9 cellular contexts compared by ENCODE assay signal in genomic region chr9:35691325-35691631, GRCh38. TPM values are rescaled to one million over a fixed set of nuclear protein-coding genes. Genes with fewer than 3 reads are reported as not detected.
DNase-seq lines count a peak whose midpoint lies in the region; ATAC-seq, FAIRE-seq and TF ChIP-seq lines count a peak whose summit lies in the region.
"Had no signal": no experiment of that assay in that cellular context is flagged by ENCODE, and none has a peak within 500 bp of the region (broad histone marks: within the 10 kb centered on the region; RNA-seq: fewer than 3 reads in every experiment).

No MANE protein-coding gene starts in this region.

- H3K27ac Mint-ChIP-seq in natural killer cell treated with Interleukin-12 subunit alpha and Interleukin-12 subunit beta and Interleukin-15 and Interleukin-18, amount 100 ng/mL, for 72 hours = peak overlapping the region; percentile 16 to 58

- no peaks in the 10 kb centered on the region for H3K9me3 Mint-ChIP-seq in natural killer cell treated with Interleukin-12 subunit alpha and Interleukin-12 subunit beta and Interleukin-15 and Interleukin-18, amount 100 ng/mL, for 72 hours

- H3K4me3 Mint-ChIP-seq in natural killer cell treated with Interleukin-12 subunit alpha and Interleukin-12 subunit beta and Interleukin-15 and Interleukin-18, amount 100 ng/mL, for 72 hours = peak overlapping the region; percentile 91

- H3K4me2 ChIP-seq in BLaER1 treated with 17β-estradiol and CSF1 and Interleukin-3, amounts not matched to agents 10 nM and 100 nM = peak overlapping the region; percentile 78 to 99 (median 96)

- H3K4me3 ChIP-seq in BLaER1 treated with 17β-estradiol and CSF1 and Interleukin-3, amounts not matched to agents 10 nM and 100 nM = peak overlapping the region; percentile 61 to 81 (median 68); a peak in 19 of 20 replicates
- peak overlapping the region; percentile 45 to 87 (median 71) for H3K4me3 ChIP-seq in dorsolateral prefrontal cortex

- no peaks in the 10 kb centered on the region for H3K27me3 Mint-ChIP-seq in natural killer cell treated with Interleukin-12 subunit alpha and Interleukin-12 subunit beta and Interleukin-15 and Interleukin-18, amount 100 ng/mL, for 72 hours

- H3K4me1 ChIP-seq in BLaER1 treated with 17β-estradiol and CSF1 and Interleukin-3, amounts not matched to agents 10 nM and 100 nM = peaks cover 39 to 51% (median 48%) of the 10 kb centered on the region in 10 experiments

- peaks cover 0 to 7% (median 2%) of the 10 kb centered on the region in 11 experiments; a peak in 7 of 22 replicates for H4K20me1 ChIP-seq in BLaER1 treated with 17β-estradiol and CSF1 and Interleukin-3, amounts not matched to agents 10 nM and 100 nM

- H3K27ac ChIP-seq in BLaER1 treated with 17β-estradiol and CSF1 and Interleukin-3, amounts not matched to agents 10 nM and 100 nM = peak overlapping the region; percentile 64 to 87 (median 80); a peak in 20 of 22 replicates
- peak overlapping the region in 55 of 59 donors; percentile 8 to 92 (median 80) for H3K27ac ChIP-seq in dorsolateral prefrontal cortex

- no peak for TF ChIP-seq CTCF in dorsolateral prefrontal cortex (IDR thresholded peaks at IDR 0.05 in 54 of 56, conservative IDR thresholded peaks at IDR 0.05 in 2 of 56; ENCODE audit: low read depth in 1 of 56, partially characterized antibody in 56 of 56)

- DNase-seq in NOMO-1 treated with DMSO at 0.1 percent for 48 hours (lab: John Stamatoyannopoulos, UW; ENCODE audit: unreplicated experiment) = peak; percentile 38
- peak in 1 of 10 donors; percentile 45 for DNase-seq in dorsolateral prefrontal cortex
- DNase-seq in natural killer cell treated with Interleukin-12 subunit alpha and Interleukin-12 subunit beta and Interleukin-15 and Interleukin-18, amount 100 ng/mL, for 72 hours (ENCODE audit: low spot score) = no peak
- no peak for DNase-seq in DMS 273 (lab: John Stamatoyannopoulos, UW; ENCODE audit: unreplicated experiment)
- DNase-seq in GM19239 (ENCODE audit: insufficient read length, low spot score) = no peak
- no peak for DNase-seq in NCI-H1092 (lab: John Stamatoyannopoulos, UW)

- ATAC-seq in natural killer cell treated with Interleukin-12 subunit alpha and Interleukin-12 subunit beta and Interleukin-15 and Interleukin-18, amount 100 ng/mL, for 72 hours = peak in 1 of 2 donors; percentile 47
- ATAC-seq in HG03520 (IDR thresholded peaks at IDR 0.05; ENCODE audit: unreplicated experiment) = no peak

- H3K36me3 ChIP-seq in BLaER1 treated with 17β-estradiol and CSF1 and Interleukin-3, amounts not matched to agents 10 nM and 100 nM = peaks cover 7 to 15% (median 9%) of the 10 kb centered on the region in 11 experiments

- intact Hi-C loops in dorsolateral prefrontal cortex (cut with DNase I) = no loop called here

- H3K27me3 ChIP-seq in BLaER1 treated with 17β-estradiol and CSF1 and Interleukin-3, amounts not matched to agents 10 nM and 100 nM = no peaks in the 10 kb centered on the region
- no peaks in the 10 kb centered on the region for H3K27me3 ChIP-seq in dorsolateral prefrontal cortex

- no peak for FAIRE-seq in GM19239 (lab: Jason Lieb, UNC)
- FAIRE-seq: endometrium had no signal

- peak overlapping the region; percentile 78 to 86 (median 83); a peak in 21 of 22 replicates for H3K9ac ChIP-seq in BLaER1 treated with 17β-estradiol and CSF1 and Interleukin-3, amounts not matched to agents 10 nM and 100 nM

- H3K4me1 Mint-ChIP-seq in natural killer cell treated with Interleukin-12 subunit alpha and Interleukin-12 subunit beta and Interleukin-15 and Interleukin-18, amount 100 ng/mL, for 72 hours (ENCODE audit: low read depth in 2 of 2) = peaks cover 5 to 16% of the 10 kb centered on the region in 2 donors

- H3K9me3 ChIP-seq in BLaER1 treated with 17β-estradiol and CSF1 and Interleukin-3, amounts not matched to agents 10 nM and 100 nM (replicated peaks in 1 of 11) = no peaks in the 10 kb centered on the region

- H3K36me3 Mint-ChIP-seq in natural killer cell treated with Interleukin-12 subunit alpha and Interleukin-12 subunit beta and Interleukin-15 and Interleukin-18, amount 100 ng/mL, for 72 hours = no peaks in the 10 kb centered on the region

RNA-seq across cellular contexts. Expression of gene TPM2, which starts 1.6 kb away (rescaled TPM):
- 100 to 1,000 TPM in 6 of 120 experiments, 10 to 100 TPM in 114; 10.9 to 287 (median 32.6) TPM for total RNA-seq in dorsolateral prefrontal cortex
- total RNA-seq in natural killer cell treated with Interleukin-12 subunit alpha and Interleukin-12 subunit beta and Interleukin-15 and Interleukin-18, amount 100 ng/mL, for 72 hours = 1 to 10 TPM; 1.4 to 5.9 TPM

RNA-seq across cellular contexts. Expression of gene CA9, which starts 17.6 kb away (rescaled TPM):
- total RNA-seq in dorsolateral prefrontal cortex = 1 to 10 TPM in 19 of 120 experiments, under 1 TPM in 31, not detected in 70; 0.34 to 6.1 (median 0.82) TPM
- total RNA-seq in natural killer cell treated with Interleukin-12 subunit alpha and Interleukin-12 subunit beta and Interleukin-15 and Interleukin-18, amount 100 ng/mL, for 72 hours = not detected

RNA-seq across cellular contexts. Expression of gene ARHGEF39, which starts 26.3 kb away (rescaled TPM):
- total RNA-seq in dorsolateral prefrontal cortex = 1 to 10 TPM in 16 of 120 experiments, under 1 TPM in 69, not detected in 35; 0.11 to 2.3 (median 0.57) TPM
- total RNA-seq in natural killer cell treated with Interleukin-12 subunit alpha and Interleukin-12 subunit beta and Interleukin-15 and Interleukin-18, amount 100 ng/mL, for 72 hours = 10 to 100 TPM in 1 of 2 donors, 1 to 10 TPM in 1; 4.6 to 14.2 TPM

RNA-seq across cellular contexts. Expression of gene CCDC107, which starts 33.2 kb away (rescaled TPM):
- 10 to 100 TPM; 11.4 to 26.1 (median 18.2) TPM for total RNA-seq in dorsolateral prefrontal cortex
- total RNA-seq in natural killer cell treated with Interleukin-12 subunit alpha and Interleukin-12 subunit beta and Interleukin-15 and Interleukin-18, amount 100 ng/mL, for 72 hours = 10 to 100 TPM; 12.0 to 21.5 TPM

RNA-seq across cellular contexts. Expression of gene RMRP, which starts 33.5 kb away (rescaled TPM):
- total RNA-seq in dorsolateral prefrontal cortex = 1,000 to 10,000 TPM in 119 of 120 experiments, 100 to 1,000 TPM in 1; 532 to 8,708 (median 3,979) TPM
- total RNA-seq in natural killer cell treated with Interleukin-12 subunit alpha and Interleukin-12 subunit beta and Interleukin-15 and Interleukin-18, amount 100 ng/mL, for 72 hours = 1,000 to 10,000 TPM; 3,856 to 4,437 TPM
